Comparison of ENCODE assay signal across 16 cellular contexts in the genomic region with DNA sequence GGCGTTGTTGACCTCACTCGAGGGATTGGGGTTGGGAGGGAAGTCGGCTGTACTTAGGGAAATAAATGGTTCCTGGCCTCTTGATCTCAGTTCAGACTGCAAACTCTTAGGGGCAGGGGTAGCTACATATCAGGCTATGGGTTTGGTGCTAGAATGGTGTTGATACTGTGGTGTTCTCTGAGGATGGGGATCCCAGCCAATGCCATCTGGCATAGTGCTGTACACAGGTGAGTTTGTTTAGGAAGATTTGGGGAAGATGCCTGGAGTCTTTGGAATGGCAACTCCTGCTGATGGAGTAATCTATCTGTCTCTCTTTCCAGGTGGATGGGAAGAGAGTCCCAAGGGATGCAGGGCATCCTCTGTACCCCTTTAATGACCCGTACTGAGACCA. TPM values are rescaled to one million over a fixed set of nuclear protein-coding genes. Genes with fewer than 3 reads are reported as not detected.
DNase-seq lines count a peak whose midpoint lies in the region; ATAC-seq, FAIRE-seq and TF ChIP-seq lines count a peak whose summit lies in the region.
"Had no signal": no experiment of that assay in that cellular context is flagged by ENCODE, and none has a peak within 500 bp of the region (broad histone marks: within the 10 kb centered on the region; RNA-seq: fewer than 3 reads in every experiment).

No MANE protein-coding gene starts in this region.

- peaks cover 47% of the 10 kb centered on the region for H3F3A ChIP-seq in GM23338 (replicated peaks; ENCODE audit: low read depth)

- H3K36me3 Mint-ChIP-seq in GM23338 (ENCODE audit: low read depth), result peaks cover 64% of the 10 kb centered on the region
- H3K36me3 Mint-ChIP-seq in activated T-helper 17 cell treated with anti-CD3 and anti-CD28 coated beads, Interleukin-2, amount 50 U/mL, for 72 hours (ENCODE audit: low read depth), result peaks cover 69% of the 10 kb centered on the region

- H3K27me3 ChIP-seq in GM23338 (ENCODE audit: insufficient read depth) (no peaks in the 10 kb centered on the region), lower lobe of right lung (ENCODE audit: low read depth) (no peaks in the 10 kb centered on the region)
- H3K27me3 ChIP-seq: esophagus muscularis mucosa, testis had no signal

- no peak for TF ChIP-seq POLR2A in A549 (IDR thresholded peaks at IDR 0.05; ENCODE audit: low read length)

- TF ChIP-seq CTCF in A549 (IDR thresholded peaks at IDR 0.05) (no peak), GM23338 (conservative IDR thresholded peaks at IDR 0.05; ENCODE audit: low read depth in 2 of 2) (no peak), lower lobe of right lung (IDR thresholded peaks at IDR 0.05) (no peak)

- FAIRE-seq in A549 (lab: Jason Lieb, UNC), result no peak

- DNase-seq in A549 (ENCODE audit: low read depth in 1 of 2, low spot score in 1 of 2) (no peak), GM23338 (ENCODE audit: low spot score) (no peak), lower lobe of right lung (no peak), NCI-H748 treated with DMSO at 0.1 percent for 48 hours (lab: John Stamatoyannopoulos, UW) (no peak)
- DNase-seq in central memory CD4-positive, alpha-beta T cell, result no peak
- DNase-seq: COR-L47 had no signal

- H3K9me3 Mint-ChIP-seq in GM23338, result no peaks in the 10 kb centered on the region
- H3K9me3 Mint-ChIP-seq in activated T-helper 17 cell treated with anti-CD3 and anti-CD28 coated beads, Interleukin-2, amount 50 U/mL, for 72 hours, result no peaks in the 10 kb centered on the region
- H3K9me3 Mint-ChIP-seq: central memory CD8-positive, alpha-beta T cell; nephron; stimulated activated naive B cell treated with anti-CD40 and anti-IgM and Interleukin-4, amounts not matched to agents 10 μg/mL and 1 μg/mL and 100 μg/mL, for 72 hours had no signal

- no peak overlapping the region for H3K4me3 Mint-ChIP-seq in GM23338
- H3K4me3 Mint-ChIP-seq in activated T-helper 17 cell treated with anti-CD3 and anti-CD28 coated beads, Interleukin-2, amount 50 U/mL, for 72 hours, result no peak overlapping the region
- H3K4me3 Mint-ChIP-seq: central memory CD8-positive, alpha-beta T cell; nephron; stimulated activated naive B cell treated with anti-CD40 and anti-IgM and Interleukin-4, amounts not matched to agents 10 μg/mL and 1 μg/mL and 100 μg/mL, for 72 hours had no signal

- TF ChIP-seq RAD21 in A549 (conservative IDR thresholded peaks at IDR 0.05 in 1 of 2, IDR thresholded peaks at IDR 0.05 in 1 of 2), result no peak

- ATAC-seq in A549 (peak; percentile 15 to 45; a peak in 3 of 6 replicates), GM23338 (no peak), lower lobe of right lung (no peak), HG03521 (IDR thresholded peaks at IDR 0.05; ENCODE audit: unreplicated experiment) (no peak), HG03457 (IDR thresholded peaks at IDR 0.05; ENCODE audit: unreplicated experiment) (no peak)
- ATAC-seq in activated T-helper 17 cell treated with anti-CD3 and anti-CD28 coated beads, Interleukin-2, amount 50 U/mL, for 72 hours (replicated peaks), result peak; percentile 6

- H4K20me1 ChIP-seq in GM23338 (replicated peaks; ENCODE audit: insufficient read depth), result peaks cover 19% of the 10 kb centered on the region

- H3K9me2 ChIP-seq in GM23338 (ENCODE audit: insufficient read depth), result no peaks in the 10 kb centered on the region

- H3K36me3 ChIP-seq in GM23338 (ENCODE audit: insufficient read depth) (peaks cover 42% of the 10 kb centered on the region), lower lobe of right lung (peaks cover 53% of the 10 kb centered on the region)
- H3K36me3 ChIP-seq: prostate gland had no signal

- POLR2A ChIA-PET in A549 (lab: Yijun Ruan, JAX), result interaction anchor here (5.4 kb wide), 1 partner anchor 48 kb away, joined by 29 read pairs; a partner anchor contains a TSS

- H3K79me2 ChIP-seq in GM23338 (replicated peaks; ENCODE audit: insufficient read depth), result peaks cover 9% of the 10 kb centered on the region; the same call in 1 of the 2 replicates

- H3K4me1 Mint-ChIP-seq in GM23338, result peaks cover 29% of the 10 kb centered on the region
- H3K4me1 Mint-ChIP-seq in activated T-helper 17 cell treated with anti-CD3 and anti-CD28 coated beads, Interleukin-2, amount 50 U/mL, for 72 hours, result peaks cover 3% of the 10 kb centered on the region
- H3K4me1 Mint-ChIP-seq: central memory CD8-positive, alpha-beta T cell; nephron had no signal

- CTCF ChIA-PET in A549 (lab: Yijun Ruan, JAX), result interaction anchor here (1.0 to 10.1 kb wide), 21 partner anchors 9 to 654 kb away, joined by 3 to 88 read pairs (median 11); a partner anchor contains a TSS

- no peak overlapping the region for H2AFZ ChIP-seq in GM23338

- peaks cover 4% of the 10 kb centered on the region for H3K27me3 Mint-ChIP-seq in GM23338 (ENCODE audit: insufficient read depth, low read depth, poor library complexity)
- H3K27me3 Mint-ChIP-seq in activated T-helper 17 cell treated with anti-CD3 and anti-CD28 coated beads, Interleukin-2, amount 50 U/mL, for 72 hours, result no peaks in the 10 kb centered on the region
- H3K27me3 Mint-ChIP-seq: central memory CD8-positive, alpha-beta T cell; stimulated activated naive B cell treated with anti-CD40 and anti-IgM and Interleukin-4, amounts not matched to agents 10 μg/mL and 1 μg/mL and 100 μg/mL, for 72 hours had no signal

- H3K27ac Mint-ChIP-seq in GM23338, result no peak overlapping the region
- no peak overlapping the region for H3K27ac Mint-ChIP-seq in activated T-helper 17 cell treated with anti-CD3 and anti-CD28 coated beads, Interleukin-2, amount 50 U/mL, for 72 hours
- H3K27ac Mint-ChIP-seq: nephron; stimulated activated naive B cell treated with anti-CD40 and anti-IgM and Interleukin-4, amounts not matched to agents 10 μg/mL and 1 μg/mL and 100 μg/mL, for 72 hours had no signal

- 65% methylated on average over 4 of the region's 4 CpGs for WGBS in A549 (ENCODE audit: missing lambda C conversion rate)

- TF ChIP-seq EP300 in A549 (IDR thresholded peaks at IDR 0.05), result no peak

- H3K4me2 ChIP-seq in A549 (no peak overlapping the region), GM23338 (no peak overlapping the region)

- H3K4me1 ChIP-seq in A549 (no peaks in the 10 kb centered on the region), GM23338 (ENCODE audit: insufficient read depth) (peaks cover 26% of the 10 kb centered on the region), lower lobe of right lung (peaks cover 12% of the 10 kb centered on the region)
- H3K4me1 ChIP-seq: testis had no signal

- intact Hi-C loops in lower lobe of right lung (cut with DNase I), result no loop called here

- no peak overlapping the region for H3K4me3 ChIP-seq in A549
- no peak overlapping the region for H3K4me3 ChIP-seq in GM23338
- no peak overlapping the region for H3K4me3 ChIP-seq in lower lobe of right lung
- H3K4me3 ChIP-seq: esophagus muscularis mucosa, prostate gland, testis had no signal

- H3K27ac ChIP-seq in A549 (no peak overlapping the region), GM23338 (ENCODE audit: low read depth) (peak overlapping the region; percentile 67; the same call in 1 of the 2 replicates), lower lobe of right lung (peak overlapping the region; percentile 21)
- H3K27ac ChIP-seq: HL-60, testis had no signal

- H3K9me3 ChIP-seq in A549, result no peaks in the 10 kb centered on the region
- H3K9me3 ChIP-seq in lower lobe of right lung, result no peaks in the 10 kb centered on the region
- H3K9me3 ChIP-seq: esophagus muscularis mucosa, prostate gland, testis had no signal

RNA-seq across cellular contexts. Expression of a gene that starts 14.3 kb away (rescaled TPM):
- polyA plus RNA-seq in A549 (2011; rRNA removed), result 101 and 139 TPM in 2 replicates
- polyA plus RNA-seq in A549 (2012; cell fraction: cytosol; rRNA removed), result 129 and 138 TPM in 2 replicates
- 108 and 124 TPM in 2 replicates for polyA plus RNA-seq in A549 (2012; cell fraction: nucleus; rRNA removed)
- 262 to 273 TPM (median 272 TPM) in 3 replicates for polyA plus RNA-seq in A549 (2017; fragmentation: RNase III; extraction: RNeasy Plus Mini Kit Qiagen cat#74134 plus additional on column Dnase treatment)
- polyA minus RNA-seq in A549 (2011; rRNA and poly(A)+ RNA removed), result 42.9 and 82.8 TPM in 2 replicates
- 254 and 294 TPM in 2 replicates for total RNA-seq in GM23338 (2014; rRNA removed; shearing (Covaris generic))
- 1,008 and 1,039 TPM in 2 replicates for polyA plus RNA-seq in GM23338 (2016; fragmentation: Nextera tagmentation; extraction: Ambion mirVana)
- total RNA-seq in activated T-helper 17 cell treated with anti-CD3 and anti-CD28 coated beads, Interleukin-2, amount 50 U/mL, for 72 hours, result 100 to 1,000 TPM; 113 to 224 TPM
- total RNA-seq in lower lobe of right lung, result 50.0 TPM

RNA-seq across cellular contexts. Expression of a gene that starts 18.9 kb away (rescaled TPM):
- polyA plus RNA-seq in A549 (2011; rRNA removed) (110 and 139 TPM in 2 replicates), A549 (2017; fragmentation: RNase III; extraction: RNeasy Plus Mini Kit Qiagen cat#74134 plus additional on column Dnase treatment) (77.3 to 92.8 TPM (median 89.0 TPM) in 3 replicates), GM23338 (2016; fragmentation: Nextera tagmentation; extraction: Ambion mirVana) (275 and 293 TPM in 2 replicates)
- 116 and 122 TPM in 2 replicates for polyA plus RNA-seq in A549 (2012; cell fraction: cytosol; rRNA removed)
- polyA plus RNA-seq in A549 (2012; cell fraction: nucleus; rRNA removed), result 105 and 119 TPM in 2 replicates
- polyA minus RNA-seq in A549 (2011; rRNA and poly(A)+ RNA removed), result 110 and 117 TPM in 2 replicates
- 172 and 186 TPM in 2 replicates for total RNA-seq in GM23338 (2014; rRNA removed; shearing (Covaris generic))
- total RNA-seq in activated T-helper 17 cell treated with anti-CD3 and anti-CD28 coated beads, Interleukin-2, amount 50 U/mL, for 72 hours, result 100 to 1,000 TPM; 121 to 151 TPM
- 203 TPM for total RNA-seq in lower lobe of right lung

RNA-seq across cellular contexts. Expression of a gene that starts 47.9 kb away (rescaled TPM):
- polyA plus RNA-seq in A549 (2011; rRNA removed) (2,329 and 2,391 TPM in 2 replicates), A549 (2017; fragmentation: RNase III; extraction: RNeasy Plus Mini Kit Qiagen cat#74134 plus additional on column Dnase treatment) (2,513 to 2,709 TPM (median 2,555 TPM) in 3 replicates), GM23338 (2016; fragmentation: Nextera tagmentation; extraction: Ambion mirVana) (2,149 and 2,351 TPM in 2 replicates)
- 1,294 and 1,330 TPM in 2 replicates for polyA plus RNA-seq in A549 (2012; cell fraction: cytosol; rRNA removed)
- 406 and 749 TPM in 2 replicates for polyA plus RNA-seq in A549 (2012; cell fraction: nucleus; rRNA removed)
- 487 and 549 TPM in 2 replicates for polyA minus RNA-seq in A549 (2011; rRNA and poly(A)+ RNA removed)
- 1,070 and 1,109 TPM in 2 replicates for total RNA-seq in GM23338 (2014; rRNA removed; shearing (Covaris generic))
- total RNA-seq in activated T-helper 17 cell treated with anti-CD3 and anti-CD28 coated beads, Interleukin-2, amount 50 U/mL, for 72 hours, result 100 to 1,000 TPM; 344 to 571 TPM
- 417 TPM for total RNA-seq in lower lobe of right lung

RNA-seq across cellular contexts. Expression of a gene that starts 54.3 kb away (rescaled TPM):
- polyA plus RNA-seq in A549 (2011; rRNA removed) (0.38 and 0.50 TPM in 2 replicates), A549 (2017; fragmentation: RNase III; extraction: RNeasy Plus Mini Kit Qiagen cat#74134 plus additional on column Dnase treatment) (0.26 to 0.66 TPM (median 0.49 TPM) in 3 replicates), GM23338 (2016; fragmentation: Nextera tagmentation; extraction: Ambion mirVana) (0.57 and 0.90 TPM in 2 replicates)
- polyA plus RNA-seq in A549 (2012; cell fraction: cytosol; rRNA removed), result 0.26 and 0.35 TPM in 2 replicates
- 3.4 TPM in 2 replicates for polyA plus RNA-seq in A549 (2012; cell fraction: nucleus; rRNA removed)
- polyA minus RNA-seq in A549 (2011; rRNA and poly(A)+ RNA removed), result 1.7 and 2.0 TPM in 2 replicates
- 1.0 and 2.2 TPM in 2 replicates for total RNA-seq in GM23338 (2014; rRNA removed; shearing (Covaris generic))
- 1 to 10 TPM; 4.4 to 4.7 TPM for total RNA-seq in activated T-helper 17 cell treated with anti-CD3 and anti-CD28 coated beads, Interleukin-2, amount 50 U/mL, for 72 hours
- 20.3 TPM for total RNA-seq in lower lobe of right lung

Comparison
In these comparisons a context has a peak if more than half of its experiments do, and no peak if none do; other contexts are left out.
1. ATAC-seq: peak in A549 (2 of 2) and activated T-helper 17 cell treated with anti-CD3 and anti-CD28 coated beads, Interleukin-2, amount 50 U/mL, for 72 hours (single experiment); none in GM23338 (single experiment), lower lobe of right lung (0 of 2), HG03521 (single experiment) and HG03457 (single experiment).
2. H3K27ac ChIP-seq: peak in GM23338 (single experiment) and lower lobe of right lung (single experiment); none in A549 (0 of 2).